15 cellular contexts compared by ENCODE assay signal in genomic region chr6:40627316-40627715, GRCh38. TPM values are rescaled to one million over a fixed set of nuclear protein-coding genes. Genes with fewer than 3 reads are reported as not detected.
A peak's percentile ranks its signal among the peaks of the same experiment; 100 is the strongest.
DNase-seq lines count a peak whose midpoint lies in the region; ATAC-seq and TF ChIP-seq lines count a peak whose summit lies in the region.
"Had no signal": no experiment of that assay in that cellular context is flagged by ENCODE, and none has a peak within 500 bp of the region (broad histone marks: within the 10 kb centered on the region; RNA-seq: fewer than 3 reads in every experiment).

No MANE protein-coding gene starts in this region.

- H3K4me1 ChIP-seq in GM23248 (ENCODE audit: insufficient read depth), result no peaks in the 10 kb centered on the region
- H3K4me1 ChIP-seq in PC-3 (ENCODE audit: insufficient read depth, low read length), result no peaks in the 10 kb centered on the region
- H3K4me1 ChIP-seq in mucosa of descending colon (ENCODE audit: low read depth), result no peaks in the 10 kb centered on the region

- WGBS in GM23248 (ENCODE audit: low coverage in 1 of 2, low lambda C conversion rate in 2 of 2, missing lambda C conversion rate in 2 of 2), 2 experiments, result 11 to 17% methylated on average over 3 of the region's 3 CpGs

- CTCF ChIA-PET in PC-3 (lab: Charles Lee), result no interaction called here

- H3K27me3 ChIP-seq in GM23248 (replicated peaks; ENCODE audit: insufficient read depth) (no peaks in the 10 kb centered on the region), PC-3 (ENCODE audit: low read length) (0 out of 2 replicates have a peak, but pooled peaks cover 8% of the 10 kb centered on the region)

- in situ Hi-C loops in GM23248 (cut with MboI), result no loop called here

- POLR2A ChIA-PET in PC-3 (lab: Charles Lee; ENCODE audit: unreplicated experiment), result no interaction called here

- no peak for TF ChIP-seq POLR2A in GM18505 (IDR thresholded peaks at IDR 0.05; ENCODE audit: borderline replicate concordance, extremely low read depth, insufficient read depth, insufficient read length)

- H3F3A ChIP-seq in GM23248 (ENCODE audit: insufficient read depth), result no peaks in the 10 kb centered on the region
- H3F3A ChIP-seq in PC-3 (ENCODE audit: low read length, unreplicated experiment), result no peaks in the 10 kb centered on the region

- H3K9ac ChIP-seq in GM23248, result no peak overlapping the region
- H3K9ac ChIP-seq in PC-3 (ENCODE audit: low read length), result no peak overlapping the region

- H3K4me3 ChIP-seq in GM23248 (no peak overlapping the region), PC-3 (ENCODE audit: low read length) (no peak overlapping the region), mucosa of descending colon (no peak overlapping the region)

- intact Hi-C loops in PC-3 (cut with micrococcal nuclease) (no loop called here), mucosa of descending colon (cut with DNase I, micrococcal nuclease) (no loop called here)

- TF ChIP-seq CTCF in PC-3 (conservative IDR thresholded peaks at IDR 0.05; ENCODE audit: low read depth, low read length), result no peak
- TF ChIP-seq CTCF in mucosa of descending colon (IDR thresholded peaks at IDR 0.05), result no peak

- no peak overlapping the region for H3K4me2 ChIP-seq in GM23248 (ENCODE audit: unreplicated experiment)
- no peak overlapping the region for H3K4me2 ChIP-seq in PC-3 (ENCODE audit: low read length)

- ATAC-seq in PC-3 (no peak), mucosa of descending colon (peak; percentile 19), HG03521 (IDR thresholded peaks at IDR 0.05; ENCODE audit: unreplicated experiment) (no peak), GM18505 (IDR thresholded peaks at IDR 0.05; ENCODE audit: unreplicated experiment) (no peak)
- ATAC-seq: T-cell had no signal

- H3K79me2 ChIP-seq in GM23248 (ENCODE audit: insufficient read depth) (no peaks in the 10 kb centered on the region), PC-3 (ENCODE audit: low read length) (no peaks in the 10 kb centered on the region)

- DNase-seq in GM23248, result peak; percentile 20
- peak; percentile 4 for DNase-seq in PC-3
- peak; percentile 16 for DNase-seq in epithelial cell of prostate (ENCODE audit: low read depth, low spot score)
- no peak for DNase-seq in mucosa of descending colon
- no peak for DNase-seq in SHP77 treated with DMSO at 0.1 percent for 48 hours (lab: John Stamatoyannopoulos, UW)
- DNase-seq in activated CD8-positive, alpha-beta memory T cell treated with anti-CD3 and anti-CD28 coated beads for 24 hours, result no peak
- DNase-seq: C1 segment of cervical spinal cord, NCI-H1417, NCI-H1930, NCI-H2171 treated with DMSO at 0.1 percent for 48 hours, NCI-H82, T-cell had no signal

- H3K36me3 ChIP-seq in GM23248 (ENCODE audit: low read depth), result no peaks in the 10 kb centered on the region
- no peaks in the 10 kb centered on the region for H3K36me3 ChIP-seq in PC-3 (ENCODE audit: low read depth, low read length)
- no peaks in the 10 kb centered on the region for H3K36me3 ChIP-seq in mucosa of descending colon (ENCODE audit: low read depth)

- H4K20me1 ChIP-seq in GM23248 (ENCODE audit: insufficient read depth) (no peaks in the 10 kb centered on the region), PC-3 (ENCODE audit: low read length) (no peaks in the 10 kb centered on the region)

- no peaks in the 10 kb centered on the region for H3K9me2 ChIP-seq in GM23248 (ENCODE audit: insufficient read depth)
- no peaks in the 10 kb centered on the region for H3K9me2 ChIP-seq in PC-3 (replicated peaks; ENCODE audit: low read length)

- H2AFZ ChIP-seq in GM23248, result no peak overlapping the region
- no peak overlapping the region for H2AFZ ChIP-seq in PC-3 (ENCODE audit: low read length)

- BruUV-seq in PC-3 (replicated peaks; lab: Mats Ljungman, UMichigan), result no TSS peak

- H3K27ac ChIP-seq in GM23248, result no peak overlapping the region
- no peak overlapping the region for H3K27ac ChIP-seq in PC-3 (ENCODE audit: low read length)
- no peak overlapping the region for H3K27ac ChIP-seq in epithelial cell of prostate

- H3K9me3 ChIP-seq in GM23248 (ENCODE audit: low read depth) (no peaks in the 10 kb centered on the region), PC-3 (ENCODE audit: low read length) (no peaks in the 10 kb centered on the region), mucosa of descending colon (no peaks in the 10 kb centered on the region)

RNA-seq across cellular contexts. Expression of gene LRFN2, which starts 40.2 kb away (rescaled TPM):
- total RNA-seq in GM23248 (2014; rRNA removed; shearing (Covaris generic)), result not detected in 2 replicates
- not detected in 2 replicates for polyA plus RNA-seq in GM23248 (2016; fragmentation: Nextera tagmentation; extraction: Ambion mirVana)
- total RNA-seq in PC-3 (2014; rRNA removed) (not detected in 2 replicates), mucosa of descending colon (under 1 TPM; 0.14 to 0.29 (median 0.16) TPM)
- total RNA-seq: NCI-H460 had no signal

Comparison
In these comparisons a context has a peak if more than half of its experiments do, and no peak if none do; other contexts are left out.
1. DNase-seq: peak in GM23248 (single experiment), PC-3 (single experiment) and epithelial cell of prostate (single experiment); none in mucosa of descending colon (0 of 3), SHP77 treated with DMSO at 0.1 percent for 48 hours (single experiment) and activated CD8-positive, alpha-beta memory T cell treated with anti-CD3 and anti-CD28 coated beads for 24 hours (single experiment).